Comparison of ENCODE assay signal across 13 cellular contexts in the genomic region with DNA sequence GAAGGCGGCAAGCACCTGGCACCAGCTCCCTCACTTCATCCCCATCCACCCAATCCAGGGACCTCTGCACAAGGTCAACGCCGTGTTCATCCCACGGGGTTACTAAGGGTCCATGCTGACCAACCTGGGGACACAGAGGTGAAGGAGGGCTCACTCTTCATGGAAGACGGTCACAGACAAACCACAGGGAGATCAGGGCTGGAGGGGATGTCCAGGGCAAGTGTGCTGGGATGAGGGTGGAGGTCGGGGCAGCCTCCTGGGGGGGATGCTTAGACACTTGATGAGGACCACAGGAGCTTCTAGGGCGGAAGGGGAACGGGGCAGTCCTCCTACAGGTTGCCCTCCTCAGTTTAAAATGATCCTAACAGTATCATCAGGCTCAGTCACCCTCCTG. TPM values are rescaled to one million over a fixed set of nuclear protein-coding genes. Genes with fewer than 3 reads are reported as not detected.
DNase-seq lines count a peak whose midpoint lies in the region; ATAC-seq and TF ChIP-seq lines count a peak whose summit lies in the region.
"Had no signal": no experiment of that assay in that cellular context is flagged by ENCODE, and none has a peak within 500 bp of the region (broad histone marks: within the 10 kb centered on the region; RNA-seq: fewer than 3 reads in every experiment).

No MANE protein-coding gene starts in this region.

- TF ChIP-seq CTCF in activated B cell treated with CpG ODN at 0.5 μM for 24 hours (IDR thresholded peaks at IDR 0.05): no peak
- no peak for TF ChIP-seq CTCF in right atrium auricular region (IDR thresholded peaks at IDR 0.05)

- H3K27ac ChIP-seq in right atrium auricular region (peak overlapping the region; percentile 37 to 88), substantia nigra (ENCODE audit: low read depth, low read length, poor library complexity, severe bottlenecking) (peak overlapping the region; percentile 99)
- H3K27ac ChIP-seq: A549 had no signal

- H3K27me3 ChIP-seq in right atrium auricular region: no peaks in the 10 kb centered on the region
- H3K27me3 ChIP-seq: cardiac muscle cell had no signal

- CTCF ChIA-PET in activated CD4-positive, alpha-beta T cell treated with anti-CD3 and anti-CD28 coated beads for 36 hours (lab: Charles Lee): interaction anchor here (1.0 to 3.0 kb wide), 4 partner anchors 10 to 44 kb away, joined by 3 to 32 read pairs (median 9); no protein-coding TSS in a partner anchor
- CTCF ChIA-PET in activated B cell treated with CpG ODN at 0.5 μM for 24 hours (lab: Charles Lee): interaction anchor here (0.6 to 3.3 kb wide), 12 partner anchors 8 to 163 kb away, joined by 3 to 28 read pairs (median 4); no protein-coding TSS in a partner anchor

- H3K36me3 Mint-ChIP-seq in activated CD4-positive, alpha-beta T cell treated with anti-CD3 and anti-CD28 coated beads for 36 hours (ENCODE audit: low read depth): peaks cover 43% of the 10 kb centered on the region
- peaks cover 65% of the 10 kb centered on the region for H3K36me3 Mint-ChIP-seq in activated B cell treated with CpG ODN at 0.5 μM for 24 hours (ENCODE audit: low read depth)

- peaks cover 0 to 85% of the 10 kb centered on the region in 2 donors for H3K4me1 ChIP-seq in right atrium auricular region
- H3K4me1 ChIP-seq: A549 had no signal

- no peak for DNase-seq in activated CD4-positive, alpha-beta T cell treated with anti-CD3 and anti-CD28 coated beads for 36 hours
- DNase-seq in activated CD4-positive, alpha-beta T cell treated with anti-CD3 and anti-CD28 coated beads, Interleukin-2, amount 50 U/mL, for 1 hour: no peak
- DNase-seq in activated B cell treated with CpG ODN at 0.5 μM for 24 hours (no peak), right atrium auricular region (ENCODE audit: low spot score) (no peak), substantia nigra (lab: John Stamatoyannopoulos, UW) (no peak), NCI-H748 (lab: John Stamatoyannopoulos, UW; ENCODE audit: unreplicated experiment) (no peak)
- DNase-seq: kidney glomerular epithelial cell, NCI-H1092, NCI-H524 treated with DMSO at 0.1 percent for 48 hours had no signal

- peaks cover 6% of the 10 kb centered on the region for H3K36me3 ChIP-seq in right atrium auricular region

- intact Hi-C loops in activated CD4-positive, alpha-beta T cell treated with anti-CD3 and anti-CD28 coated beads for 36 hours (cut with DNase I, micrococcal nuclease): loop anchor here (2.0 kb wide), 1 partner anchor 21 kb away; no protein-coding TSS in a partner anchor
- intact Hi-C loops in activated B cell treated with CpG ODN at 0.5 μM for 24 hours (cut with micrococcal nuclease): no loop called here

- H3K4me3 Mint-ChIP-seq in activated CD4-positive, alpha-beta T cell treated with anti-CD3 and anti-CD28 coated beads for 36 hours: peak overlapping the region; percentile 56
- H3K4me3 Mint-ChIP-seq in activated B cell treated with CpG ODN at 0.5 μM for 24 hours: peak overlapping the region; percentile 69

- no peaks in the 10 kb centered on the region for H3K27me3 Mint-ChIP-seq in activated CD4-positive, alpha-beta T cell treated with anti-CD3 and anti-CD28 coated beads for 36 hours
- no peaks in the 10 kb centered on the region for H3K27me3 Mint-ChIP-seq in activated B cell treated with CpG ODN at 0.5 μM for 24 hours

- no peak overlapping the region for H3K4me3 ChIP-seq in right atrium auricular region
- H3K4me3 ChIP-seq: A549, cardiac muscle cell had no signal

- no peak for ATAC-seq in activated CD4-positive, alpha-beta T cell treated with anti-CD3 and anti-CD28 coated beads for 36 hours
- no peak for ATAC-seq in activated B cell treated with CpG ODN at 0.5 μM for 24 hours (ENCODE audit: low read depth)
- ATAC-seq in HG03097 (IDR thresholded peaks at IDR 0.05; ENCODE audit: low FRiP score, unreplicated experiment): no peak
- ATAC-seq in GM19328 (IDR thresholded peaks at IDR 0.05; ENCODE audit: unreplicated experiment): no peak

- POLR2A ChIA-PET in activated CD4-positive, alpha-beta T cell treated with anti-CD3 and anti-CD28 coated beads for 36 hours (lab: Charles Lee): interaction anchor here (1.0 to 2.2 kb wide), 5 partner anchors 9 to 73 kb away, joined by 4 to 17 read pairs (median 7); no protein-coding TSS in a partner anchor
- POLR2A ChIA-PET in activated B cell treated with CpG ODN at 0.5 μM for 24 hours (lab: Charles Lee): interaction anchor here (1.0 to 3.7 kb wide), 24 partner anchors 11 to 162 kb away, joined by 4 to 105 read pairs (median 10); a partner anchor contains a TSS

- peaks cover 87% of the 10 kb centered on the region for H3K4me1 Mint-ChIP-seq in activated CD4-positive, alpha-beta T cell treated with anti-CD3 and anti-CD28 coated beads for 36 hours
- peaks cover 99% of the 10 kb centered on the region for H3K4me1 Mint-ChIP-seq in activated B cell treated with CpG ODN at 0.5 μM for 24 hours

- peak overlapping the region; percentile 82 for H3K27ac Mint-ChIP-seq in activated CD4-positive, alpha-beta T cell treated with anti-CD3 and anti-CD28 coated beads for 36 hours
- peak overlapping the region; percentile 96 for H3K27ac Mint-ChIP-seq in activated B cell treated with CpG ODN at 0.5 μM for 24 hours

- no peaks in the 10 kb centered on the region for H3K9me3 Mint-ChIP-seq in activated CD4-positive, alpha-beta T cell treated with anti-CD3 and anti-CD28 coated beads for 36 hours (ENCODE audit: low read depth)
- H3K9me3 Mint-ChIP-seq in activated B cell treated with CpG ODN at 0.5 μM for 24 hours: no peaks in the 10 kb centered on the region

- no peaks in the 10 kb centered on the region for H3K9me3 ChIP-seq in right atrium auricular region
- H3K9me3 ChIP-seq: A549 had no signal

RNA-seq across cellular contexts. Expression of a gene that starts 46.7 kb away (rescaled TPM):
- total RNA-seq in activated CD4-positive, alpha-beta T cell treated with anti-CD3 and anti-CD28 coated beads for 36 hours: 10 to 100 TPM; 13.3 to 13.9 TPM
- total RNA-seq in activated B cell treated with CpG ODN at 0.5 μM for 24 hours (70.9 and 73.9 TPM in 2 replicates), right atrium auricular region (10 to 100 TPM; 30.3 to 31.1 TPM)
